ENCODE assay signal across 1 cellular context in genomic region chr22:18906896-18907295, GRCh38.
TF ChIP-seq lines count a peak whose summit lies in the region.

No MANE protein-coding gene starts in this region.

TF ChIP-seq in HCT116, 20 proteins besides CTCF, POLR2A, EP300 and RAD21 (continued from another document):
- no peak for TF ChIP-seq REST (IDR thresholded peaks at IDR 0.05; ENCODE audit: low read depth)
- TF ChIP-seq ATF3 (IDR thresholded peaks at IDR 0.05): no peak
- no peak for TF ChIP-seq TCF7L2 (IDR thresholded peaks at IDR 0.05; ENCODE audit: borderline replicate concordance, extremely low read depth, insufficient read depth, insufficient read length)
- no peak for TF ChIP-seq JUND (IDR thresholded peaks at IDR 0.05)
- TF ChIP-seq EZH2phosphoT487 (IDR thresholded peaks at IDR 0.05; ENCODE audit: borderline replicate concordance): no peak
- TF ChIP-seq EZH2 (IDR thresholded peaks at IDR 0.05): no peak
- no peak for TF ChIP-seq YY1 (IDR thresholded peaks at IDR 0.05; ENCODE audit: extremely low read depth, insufficient replicate concordance, low read depth, low read length)
- TF ChIP-seq ZFX (IDR thresholded peaks at IDR 0.05): no peak
- TF ChIP-seq SRF (IDR thresholded peaks at IDR 0.05; ENCODE audit: low read depth): no peak
- no peak for TF ChIP-seq EGR1 (IDR thresholded peaks at IDR 0.05; ENCODE audit: low read depth)
- no peak for TF ChIP-seq ZNF274 (IDR thresholded peaks at IDR 0.05; ENCODE audit: low read depth, low read length)
